Comparison of ENCODE assay signal across 8 cellular contexts in genomic region chr2:201257381-201257940, GRCh38. TPM values are rescaled to one million over a fixed set of nuclear protein-coding genes. Genes with fewer than 3 reads are reported as not detected.
DNase-seq lines count a peak whose midpoint lies in the region; ATAC-seq and TF ChIP-seq lines count a peak whose summit lies in the region.

No MANE protein-coding gene starts in this region.

- H3K36me3 ChIP-seq in A673 (ENCODE audit: insufficient read depth, low read length, poor library complexity, severe bottlenecking) (no peaks in the 10 kb centered on the region), Panc1 (ENCODE audit: control insufficient read depth, insufficient read depth, low read length) (no peaks in the 10 kb centered on the region)

- intact Hi-C loops in A673 (cut with micrococcal nuclease; ENCODE audit: unreplicated experiment), result no loop called here
- intact Hi-C loops in Panc1 (cut with micrococcal nuclease; ENCODE audit: unreplicated experiment), result no loop called here

- peak overlapping the region; percentile 80 for H3K27ac ChIP-seq in A673 (ENCODE audit: low read depth, low read length, poor library complexity, severe bottlenecking)
- H3K27ac ChIP-seq in Panc1 (ENCODE audit: low read length), result peak overlapping the region; percentile 100

- peaks cover 86% of the 10 kb centered on the region for H3K4me1 Mint-ChIP-seq in activated naive CD8-positive, alpha-beta T cell treated with anti-CD3 and anti-CD28 coated beads, Interleukin-2, amount 50 U/mL, for 24 hours

- peaks cover 19% of the 10 kb centered on the region for H3K36me3 Mint-ChIP-seq in activated naive CD8-positive, alpha-beta T cell treated with anti-CD3 and anti-CD28 coated beads, Interleukin-2, amount 50 U/mL, for 24 hours (ENCODE audit: low read depth)

- CTCF ChIA-PET in A673 (lab: Charles Lee), result no interaction called here
- CTCF ChIA-PET in Panc1 (lab: Charles Lee), result no interaction called here

- H3K9me3 Mint-ChIP-seq in activated naive CD8-positive, alpha-beta T cell treated with anti-CD3 and anti-CD28 coated beads, Interleukin-2, amount 50 U/mL, for 24 hours, result no peaks in the 10 kb centered on the region

- POLR2A ChIA-PET in A673 (lab: Charles Lee; ENCODE audit: low non-redundant PET) (interaction anchor here (0.6 kb wide), 2 partner anchors 144 to 290 kb away, joined by 3 read pairs; no protein-coding TSS in a partner anchor), Panc1 (lab: Charles Lee) (no interaction called here)

- H3K27me3 ChIP-seq in A673 (replicated peaks; ENCODE audit: insufficient read depth, low read depth, low read length, poor library complexity) (no peaks in the 10 kb centered on the region), Panc1 (ENCODE audit: control insufficient read depth, insufficient read depth, low read length) (no peaks in the 10 kb centered on the region)

- in situ Hi-C loops in Panc1 (cut with HindIII; ENCODE audit: low pct_unique_long_range_greater_than_20kb, low sequenced_read_pairs), result no loop called here

- ATAC-seq in GM18870 (IDR thresholded peaks at IDR 0.05; ENCODE audit: unreplicated experiment) (peak; percentile 47), HG03064 (IDR thresholded peaks at IDR 0.05; ENCODE audit: low read depth, unreplicated experiment) (peak; percentile 36), Panc1 (peak; percentile 31)
- ATAC-seq in activated naive CD8-positive, alpha-beta T cell treated with anti-CD3 and anti-CD28 coated beads, Interleukin-2, amount 50 U/mL, for 24 hours, result peak; percentile 30

- H3K4me3 Mint-ChIP-seq in activated naive CD8-positive, alpha-beta T cell treated with anti-CD3 and anti-CD28 coated beads, Interleukin-2, amount 50 U/mL, for 24 hours, result peak overlapping the region; percentile 80

- peak overlapping the region; percentile 38 for H3K4me3 ChIP-seq in A673 (ENCODE audit: low read depth, low read length, poor library complexity, severe bottlenecking)
- peak overlapping the region; percentile 49 to 56 for H3K4me3 ChIP-seq in Panc1 (ENCODE audit: low read depth in 2 of 2, low read length in 2 of 2)
- peak overlapping the region; percentile 11 for H3K4me3 ChIP-seq in iPS-18c (ENCODE audit: insufficient read depth, low read depth, low read length)

- no peaks in the 10 kb centered on the region for H3K9me3 ChIP-seq in A673 (ENCODE audit: low read depth, low read length, poor library complexity, severe bottlenecking)
- H3K9me3 ChIP-seq in Panc1 (ENCODE audit: control insufficient read depth, insufficient read depth, low read depth, low read length), result no peaks in the 10 kb centered on the region
- H3K9me3 ChIP-seq in iPS-18c (ENCODE audit: control insufficient read depth, insufficient read depth, low read length), result no peaks in the 10 kb centered on the region

- DNase-seq in A673 (ENCODE audit: low spot score) (no peak), Panc1 (ENCODE audit: low read depth, low spot score) (no peak), 8988T (no peak)
- peak; percentile 45 for DNase-seq in activated naive CD8-positive, alpha-beta T cell treated with anti-CD3 and anti-CD28 coated beads, Interleukin-2, amount 50 U/mL, for 24 hours
- DNase-seq in stimulated activated naive CD4-positive, alpha-beta T cell (lab: John Stamatoyannopoulos, UW), result peak; percentile 49 to 81 (median 68)

- H3K4me1 ChIP-seq in A673 (ENCODE audit: insufficient read depth, low read length, poor library complexity, severe bottlenecking) (peaks cover 32% of the 10 kb centered on the region), Panc1 (ENCODE audit: control insufficient read depth, insufficient read depth, low read length) (peaks cover 63% of the 10 kb centered on the region)

- peak overlapping the region; percentile 95 for H3K27ac Mint-ChIP-seq in activated naive CD8-positive, alpha-beta T cell treated with anti-CD3 and anti-CD28 coated beads, Interleukin-2, amount 50 U/mL, for 24 hours

- no peaks in the 10 kb centered on the region for H3K27me3 Mint-ChIP-seq in activated naive CD8-positive, alpha-beta T cell treated with anti-CD3 and anti-CD28 coated beads, Interleukin-2, amount 50 U/mL, for 24 hours

- BruUV-seq in A673 (replicated peaks; lab: Mats Ljungman, UMichigan), result no TSS peak
- BruUV-seq in Panc1 (replicated peaks; lab: Mats Ljungman, UMichigan), result no TSS peak

- no peak for TF ChIP-seq CTCF in A673 (conservative IDR thresholded peaks at IDR 0.05; ENCODE audit: low read depth, low read length)
- no peak for TF ChIP-seq CTCF in Panc1 (IDR thresholded peaks at IDR 0.05)

RNA-seq across cellular contexts. Expression of gene CASP8, which starts 2.9 kb away (rescaled TPM):
- total RNA-seq in A673 (2021) (17.9 and 28.4 TPM in 2 replicates), Panc1 (2021; ENCODE audit: unreplicated experiment) (34.8 TPM)
- 18.4 TPM for polyA plus RNA-seq in Panc1 (2012; ENCODE audit: insufficient read length)

Comparison
In these comparisons a context has a peak if more than half of its experiments do, and no peak if none do; other contexts are left out.
1. DNase-seq: peak in activated naive CD8-positive, alpha-beta T cell treated with anti-CD3 and anti-CD28 coated beads, Interleukin-2, amount 50 U/mL, for 24 hours (single experiment) and stimulated activated naive CD4-positive, alpha-beta T cell (6 of 6); none in A673 (single experiment), Panc1 (single experiment) and 8988T (single experiment).
2. Peak in every context shown above with its lines, with median percentiles within 50 percentile points of each other: H3K4me3 ChIP-seq and ATAC-seq.